1 cellular context compared by ENCODE assay signal in genomic region chr7:6590645-6591110, GRCh38.
TF ChIP-seq lines count a peak whose summit lies in the region.

No MANE protein-coding gene starts in this region.

TF ChIP-seq in GM12878, 131 proteins besides CTCF, POLR2A, EP300 and RAD21:
- no peak for TF ChIP-seq KLF5 (IDR thresholded peaks at IDR 0.05; ENCODE audit: partially characterized antibody)
- no peak for TF ChIP-seq CREB1 (IDR thresholded peaks at IDR 0.05; ENCODE audit: low read depth)
- TF ChIP-seq MXI1 (IDR thresholded peaks at IDR 0.05; ENCODE audit: low read depth, low read length): no peak
- TF ChIP-seq SMARCA5 (IDR thresholded peaks at IDR 0.05): no peak
- TF ChIP-seq POLR2AphosphoS5 (IDR thresholded peaks at IDR 0.05; ENCODE audit: low read length): no peak
- no peak for TF ChIP-seq SMAD5 (IDR thresholded peaks at IDR 0.05; ENCODE audit: low read depth)
- TF ChIP-seq SREBF1 (IDR thresholded peaks at IDR 0.05; ENCODE audit: low read length): no peak
- TF ChIP-seq ZNF207 (IDR thresholded peaks at IDR 0.05; ENCODE audit: borderline replicate concordance): no peak
- TF ChIP-seq EZH2 (IDR thresholded peaks at IDR 0.05; ENCODE audit: borderline replicate concordance, control insufficient read depth, low read depth, low read length): no peak
- no peak for TF ChIP-seq RAD51 (IDR thresholded peaks at IDR 0.05)
- TF ChIP-seq MYB (IDR thresholded peaks at IDR 0.05; ENCODE audit: borderline replicate concordance, low read depth, low read length): no peak
- no peak for TF ChIP-seq CEBPB (IDR thresholded peaks at IDR 0.05; ENCODE audit: borderline replicate concordance in 1 of 2, low read depth in 2 of 2, low read length in 2 of 2)
- TF ChIP-seq FOXK2 (IDR thresholded peaks at IDR 0.05): no peak
- TF ChIP-seq ZSCAN29 (IDR thresholded peaks at IDR 0.05): no peak
- TF ChIP-seq ZNF24 (IDR thresholded peaks at IDR 0.05): no peak
- no peak for TF ChIP-seq JUND (IDR thresholded peaks at IDR 0.05; ENCODE audit: low read depth, low read length)
TF ChIP-seq in GM12878: peak in this region for 0.
